Comparison of ENCODE assay signal across 1 cellular context in genomic region chr1:36160949-36161485, GRCh38.
TF ChIP-seq lines count a peak whose summit lies in the region.

No MANE protein-coding gene starts in this region.

TF ChIP-seq in IMR-90, 13 proteins besides CTCF, POLR2A, EP300 and RAD21 (continued from another document):
- TF ChIP-seq MAZ (IDR thresholded peaks at IDR 0.05; ENCODE audit: borderline replicate concordance, low read depth, low read length) (peak; percentile 70; the same call in 1 of the 2 replicates), ELK1 (IDR thresholded peaks at IDR 0.05; ENCODE audit: borderline replicate concordance, low read depth, low read length) (no peak), RFX5 (IDR thresholded peaks at IDR 0.05; ENCODE audit: low read depth, low read length) (no peak), MXI1 (IDR thresholded peaks at IDR 0.05; ENCODE audit: borderline replicate concordance, low read depth, low read length) (no peak; the same call in 1 of the 2 replicates), NFE2L2 (IDR thresholded peaks at IDR 0.05; ENCODE audit: low read depth, low read length) (no peak), MAFK (IDR thresholded peaks at IDR 0.05; ENCODE audit: low read depth, low read length) (no peak)
